Comparison of ENCODE assay signal across 9 cellular contexts in the genomic region with DNA sequence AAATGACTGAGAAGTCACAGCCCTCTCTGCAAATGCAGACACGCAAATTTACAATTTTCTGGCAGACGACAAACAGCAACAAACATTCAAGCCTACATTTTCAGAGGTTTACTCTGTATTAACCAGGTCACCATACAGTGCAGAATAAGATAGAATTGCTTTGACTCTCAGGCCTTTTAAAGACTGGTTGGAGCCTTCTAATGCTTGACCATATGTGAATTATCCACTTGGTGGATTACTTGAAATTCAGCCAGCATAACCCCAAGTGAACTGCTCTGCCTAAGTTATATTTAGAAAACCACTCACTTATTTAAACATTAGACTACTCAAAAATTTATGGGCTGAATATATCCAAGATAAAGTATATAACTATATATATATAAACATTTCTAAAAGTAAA.
DNase-seq lines count a peak whose midpoint lies in the region; TF ChIP-seq lines count a peak whose summit lies in the region.
"Had no signal": no experiment of that assay in that cellular context is flagged by ENCODE, and none has a peak within 500 bp of the region (broad histone marks: within the 10 kb centered on the region; RNA-seq: fewer than 3 reads in every experiment).

No MANE protein-coding gene starts in this region.

- no peaks in the 10 kb centered on the region for H3K79me1 ChIP-seq in mesendoderm (ENCODE audit: low read length)

- H3K36me3 ChIP-seq in GM23248 (ENCODE audit: low read depth) (no peaks in the 10 kb centered on the region), sigmoid colon (no peaks in the 10 kb centered on the region), A673 (ENCODE audit: insufficient read depth, low read length, poor library complexity, severe bottlenecking) (no peaks in the 10 kb centered on the region), mesendoderm (ENCODE audit: control insufficient read depth, insufficient read depth, low read length) (no peaks in the 10 kb centered on the region)

- intact Hi-C loops in sigmoid colon (cut with DNase I), result no loop called here
- intact Hi-C loops in A673 (cut with micrococcal nuclease; ENCODE audit: unreplicated experiment), result no loop called here

- no peak overlapping the region for H3K23ac ChIP-seq in mesendoderm (ENCODE audit: low read length)

- no peak overlapping the region for H3K18ac ChIP-seq in mesendoderm (ENCODE audit: low read length)

- peak overlapping the region; percentile 38 for H2AFZ ChIP-seq in GM23248

- no peaks in the 10 kb centered on the region for H3K9me3 ChIP-seq in GM23248 (ENCODE audit: low read depth)
- no peaks in the 10 kb centered on the region for H3K9me3 ChIP-seq in sigmoid colon
- H3K9me3 ChIP-seq in A673 (ENCODE audit: low read depth, low read length, poor library complexity, severe bottlenecking), result no peaks in the 10 kb centered on the region

- no peaks in the 10 kb centered on the region for H4K20me1 ChIP-seq in GM23248 (ENCODE audit: insufficient read depth)

- WGBS in GM23248 (ENCODE audit: low coverage in 1 of 2, low lambda C conversion rate in 2 of 2, missing lambda C conversion rate in 2 of 2), 2 experiments, result 2 to 10% methylated on average over 2 of the region's 2 CpGs
- 67 to 83% methylated on average over 2 of the region's 2 CpGs for WGBS in sigmoid colon, 2 donors
- WGBS in mesendoderm (ENCODE audit: extremely low coverage, insufficient coverage, low lambda C conversion rate), result no CpG with 5 or more reads among the region's 2 CpGs

- no peaks in the 10 kb centered on the region for H3K9me2 ChIP-seq in GM23248 (ENCODE audit: insufficient read depth)

- H3K4me3 ChIP-seq in GM23248 (peak overlapping the region; percentile 54), foreskin fibroblast (ENCODE audit: low read depth in 1 of 2, low read length in 2 of 2) (no peak overlapping the region), sigmoid colon (no peak overlapping the region), A673 (ENCODE audit: low read depth, low read length, poor library complexity, severe bottlenecking) (no peak overlapping the region), mesendoderm (ENCODE audit: low read length) (no peak overlapping the region)

- H4K5ac ChIP-seq in mesendoderm (ENCODE audit: low read length), result no peak overlapping the region

- H3F3A ChIP-seq in GM23248 (ENCODE audit: insufficient read depth), result peaks cover 17% of the 10 kb centered on the region

- H3K79me2 ChIP-seq in GM23248 (ENCODE audit: insufficient read depth) (no peaks in the 10 kb centered on the region), mesendoderm (ENCODE audit: control insufficient read depth, insufficient read depth, low read length) (no peaks in the 10 kb centered on the region)

- H2BK5ac ChIP-seq in mesendoderm (ENCODE audit: low read length), result no peak overlapping the region

- no peak overlapping the region for H4K8ac ChIP-seq in mesendoderm (ENCODE audit: low read depth, low read length)

- peak; percentile 56 for DNase-seq in GM23248
- DNase-seq in RPMI7951 (ENCODE audit: low read depth), result peak; percentile 82
- DNase-seq in foreskin fibroblast, result peak; percentile 52 to 73
- DNase-seq in sigmoid colon, result no peak
- DNase-seq in A673 (ENCODE audit: low spot score), result no peak
- DNase-seq in D341Med (ENCODE audit: low spot score), result no peak
- no peak for DNase-seq in stimulated activated CD4-positive, alpha-beta T cell treated with anti-CD3 and anti-CD28 coated beads, Interleukin-15, amount 100 ng/mL, for 24 hours
- DNase-seq in mesendoderm, result no peak
- DNase-seq: GDM1 had no signal

- CTCF ChIA-PET in A673 (lab: Charles Lee), result no interaction called here

- no peak overlapping the region for H2BK120ac ChIP-seq in mesendoderm (ENCODE audit: low read depth, low read length)

- POLR2A ChIA-PET in A673 (lab: Charles Lee; ENCODE audit: low non-redundant PET), result no interaction called here

- H3K4me1 ChIP-seq in GM23248 (ENCODE audit: insufficient read depth) (peaks cover 34% of the 10 kb centered on the region), sigmoid colon (peaks cover 0 to 27% (median 25%) of the 10 kb centered on the region in 4 donors), A673 (ENCODE audit: insufficient read depth, low read length, poor library complexity, severe bottlenecking) (no peaks in the 10 kb centered on the region), mesendoderm (ENCODE audit: control insufficient read depth, low read depth, low read length) (no peaks in the 10 kb centered on the region)

- no TSS peak for BruUV-seq in A673 (replicated peaks; lab: Mats Ljungman, UMichigan)

- H3K4ac ChIP-seq in mesendoderm (ENCODE audit: low read depth, low read length), result no peak overlapping the region

- no peak for TF ChIP-seq POLR2A in sigmoid colon (IDR thresholded peaks at IDR 0.05)

- no peak for TF ChIP-seq CTCF in foreskin fibroblast (IDR thresholded peaks at IDR 0.05; ENCODE audit: low read depth, low read length)
- no peak for TF ChIP-seq CTCF in sigmoid colon (IDR thresholded peaks at IDR 0.05)
- TF ChIP-seq CTCF in A673 (conservative IDR thresholded peaks at IDR 0.05; ENCODE audit: low read depth, low read length), result no peak

- no peak overlapping the region for H3K56ac ChIP-seq in mesendoderm (ENCODE audit: low read length)

- TF ChIP-seq EP300 in sigmoid colon (IDR thresholded peaks at IDR 0.05), result peak in 1 of 4 donors; percentile 24

- H3K4me2 ChIP-seq in GM23248 (ENCODE audit: unreplicated experiment) (peak overlapping the region; percentile 70), mesendoderm (ENCODE audit: low read length) (no peak overlapping the region)

- no peak overlapping the region for H2AK5ac ChIP-seq in mesendoderm (ENCODE audit: low read length)

- in situ Hi-C loops in GM23248 (cut with MboI), result no loop called here

- H3K27me3 ChIP-seq in GM23248 (replicated peaks; ENCODE audit: insufficient read depth) (no peaks in the 10 kb centered on the region), sigmoid colon (no peaks in the 10 kb centered on the region), A673 (replicated peaks; ENCODE audit: insufficient read depth, low read depth, low read length, poor library complexity) (no peaks in the 10 kb centered on the region), mesendoderm (ENCODE audit: insufficient read depth, low read length, poor library complexity) (no peaks in the 10 kb centered on the region)

- peak overlapping the region; percentile 92 for H3K27ac ChIP-seq in GM23248
- peak overlapping the region; percentile 20 to 83 (median 60) for H3K27ac ChIP-seq in sigmoid colon
- no peak overlapping the region for H3K27ac ChIP-seq in A673 (ENCODE audit: low read depth, low read length, poor library complexity, severe bottlenecking)
- no peak overlapping the region for H3K27ac ChIP-seq in mesendoderm (ENCODE audit: low read depth, low read length)

- H3K9ac ChIP-seq in GM23248, result peak overlapping the region; percentile 62
- H3K9ac ChIP-seq in mesendoderm (ENCODE audit: low read length), result no peak overlapping the region

- no peak overlapping the region for H2BK15ac ChIP-seq in mesendoderm (replicated peaks; ENCODE audit: low read depth)

Comparison
In these comparisons a context has a peak if more than half of its experiments do, and no peak if none do; other contexts are left out.
1. DNase-seq: peak in GM23248 (single experiment), RPMI7951 (single experiment) and foreskin fibroblast (2 of 2); none in sigmoid colon (single experiment), A673 (single experiment), D341Med (single experiment), stimulated activated CD4-positive, alpha-beta T cell treated with anti-CD3 and anti-CD28 coated beads, Interleukin-15, amount 100 ng/mL, for 24 hours (single experiment) and mesendoderm (single experiment).
2. H3K27ac ChIP-seq: peak in GM23248 (single experiment) and sigmoid colon (4 of 4); none in A673 (single experiment) and mesendoderm (single experiment).